ENCODE assay signal across 25 cellular contexts in genomic region chr5:21049900-21050299, GRCh38.
"Had no signal": no experiment of that assay in that cellular context is flagged by ENCODE, and none has a peak within 500 bp of the region (broad histone marks: within the 10 kb centered on the region; RNA-seq: fewer than 3 reads in every experiment).

No MANE protein-coding gene starts in this region.

- H3K4me1 ChIP-seq: gastroesophageal sphincter, parathyroid adenoma, psoas muscle, spleen, suprapubic skin, tibial artery had no signal

- H3K9me3 ChIP-seq: gastroesophageal sphincter, neutrophil, psoas muscle, suprapubic skin, tibial artery had no signal

- H3K27me3 ChIP-seq: brain microvascular endothelial cell, gastroesophageal sphincter, hepatocyte, neutrophil, spleen, suprapubic skin, tibial artery had no signal

- DNase-seq: activated CD4-positive, alpha-beta memory T cell treated with anti-CD3 and anti-CD28 coated beads, Interleukin-2, amount 10 ng/mL, durations not matched to agents 7 days and 5 days; activated CD4-positive, alpha-beta T cell treated with anti-CD3 and anti-CD28 coated beads for 1 hour; activated CD4-positive, alpha-beta T cell treated with anti-CD3 and anti-CD28 coated beads, Interleukin-2, amount 10 ng/mL, durations not matched to agents 7 days and 5 days; activated CD8-positive, alpha-beta memory T cell treated with anti-CD3 and anti-CD28 coated beads, Interleukin-2, amount 50 U/mL, for 48 hours; activated gamma-delta T cell; activated naive CD4-positive, alpha-beta T cell treated with anti-CD3 and anti-CD28 coated beads, Interleukin-2, amount 50 U/mL, for 16 hours; activated T-cell treated with anti-CD3 and anti-CD28 coated beads, Interleukin-2, amount 50 U/mL, for 24 hours; amniotic stem cell; brain microvascular endothelial cell; cortex of kidney; effector memory CD8-positive, alpha-beta T cell; erythroblast; islet precursor cell; left ventricle myocardium superior; mammary epithelial cell; psoas muscle; spleen; stimulated activated naive CD4-positive, alpha-beta T cell; tibial artery had no signal

- H3K79me2 ChIP-seq: hepatocyte, parathyroid adenoma had no signal

- H3K4me3 ChIP-seq: gastroesophageal sphincter, hepatocyte, psoas muscle, spleen, suprapubic skin, tibial artery had no signal

- H3K4me2 ChIP-seq: hepatocyte had no signal

- H3K36me3 ChIP-seq: brain microvascular endothelial cell, gastroesophageal sphincter, neutrophil, spleen, suprapubic skin, tibial artery had no signal

- H3K27ac ChIP-seq: brain microvascular endothelial cell, gastroesophageal sphincter, hepatocyte, neutrophil, parathyroid adenoma, psoas muscle, spleen, suprapubic skin, tibial artery had no signal

- H3K9ac ChIP-seq: parathyroid adenoma had no signal

- ATAC-seq: effector memory CD8-positive, alpha-beta T cell; gastroesophageal sphincter; left ventricle myocardium superior; psoas muscle; WTC11 had no signal

- H2AFZ ChIP-seq: hepatocyte, parathyroid adenoma had no signal
